Comparison of ENCODE assay signal across 28 cellular contexts in the genomic region with DNA sequence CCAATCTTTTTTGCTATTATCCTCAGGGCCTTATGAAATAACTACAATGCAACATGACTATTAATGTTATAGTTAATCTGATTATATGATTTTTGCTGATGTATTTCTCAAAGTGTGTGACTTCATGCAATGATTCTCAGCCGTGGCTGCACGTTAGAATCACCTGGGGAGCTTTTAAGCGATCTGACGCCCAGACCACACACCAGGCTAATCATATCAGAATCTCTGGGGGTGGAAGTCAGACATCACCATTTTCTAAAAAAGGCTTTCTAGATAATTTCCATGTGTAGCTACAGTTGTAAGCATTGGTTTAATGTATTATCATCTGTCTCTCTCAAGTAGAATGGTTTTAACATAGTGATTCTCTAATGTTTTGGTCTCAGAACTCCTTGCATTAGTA.
"Had no signal": no experiment of that assay in that cellular context is flagged by ENCODE, and none has a peak within 500 bp of the region (broad histone marks: within the 10 kb centered on the region; RNA-seq: fewer than 3 reads in every experiment).

No MANE protein-coding gene starts in this region.

- H3K36me3 ChIP-seq: adrenal gland, esophagus muscularis mucosa, left ventricle myocardium inferior, neutrophil, right lobe of liver, thoracic aorta, upper lobe of left lung, vagina had no signal

- H3K9me3 ChIP-seq: adrenal gland, body of pancreas, esophagus muscularis mucosa, left ventricle myocardium inferior, neutrophil, right lobe of liver, thoracic aorta, upper lobe of left lung, vagina had no signal

- H3K4me1 Mint-ChIP-seq: activated CD4-positive, alpha-beta memory T cell treated with anti-CD3 and anti-CD28 coated beads, Interleukin-2, amount 10 ng/mL, durations not matched to agents 7 days and 5 days had no signal

- H3K4me3 ChIP-seq: adrenal gland, body of pancreas, esophagus muscularis mucosa, left ventricle myocardium inferior, lung, right lobe of liver, thoracic aorta, upper lobe of left lung, vagina had no signal

- H3K9me3 Mint-ChIP-seq: activated CD4-positive, alpha-beta memory T cell treated with anti-CD3 and anti-CD28 coated beads, Interleukin-2, amount 10 ng/mL, durations not matched to agents 7 days and 5 days; activated CD4-positive, alpha-beta T cell treated with anti-CD3 and anti-CD28 coated beads, Interleukin-2, amount 10 ng/mL, durations not matched to agents 7 days and 5 days; activated naive CD4-positive, alpha-beta T cell treated with anti-CD3 and anti-CD28 coated beads for 36 hours; activated T-helper 1 cell treated with anti-CD3 and anti-CD28 coated beads, Interleukin-12 subunit alpha, Interleukin-12 subunit beta, Interleukin-2, Interleukin-4 antibody, amounts not matched to agents 30 ng/mL and 10 ng/mL and 1 ng/mL, durations not matched to agents 14 hours and 24 hours and 36 hours; nephron had no signal

- H3K27me3 ChIP-seq: adrenal gland, body of pancreas, esophagus muscularis mucosa, neutrophil, right lobe of liver, upper lobe of left lung, vagina had no signal

- H3K4me3 Mint-ChIP-seq: activated CD4-positive, alpha-beta memory T cell treated with anti-CD3 and anti-CD28 coated beads, Interleukin-2, amount 10 ng/mL, durations not matched to agents 7 days and 5 days; activated CD4-positive, alpha-beta T cell treated with anti-CD3 and anti-CD28 coated beads, Interleukin-2, amount 10 ng/mL, durations not matched to agents 7 days and 5 days; activated CD8-positive, alpha-beta memory T cell treated with anti-CD3 and anti-CD28 coated beads, Interleukin-2, amount 10 ng/mL, durations not matched to agents 7 days and 5 days; activated naive CD4-positive, alpha-beta T cell treated with anti-CD3 and anti-CD28 coated beads for 36 hours; activated naive CD8-positive, alpha-beta T cell treated with anti-CD3 and anti-CD28 coated beads for 36 hours; activated T-helper 1 cell treated with anti-CD3 and anti-CD28 coated beads, Interleukin-12 subunit alpha, Interleukin-12 subunit beta, Interleukin-2, Interleukin-4 antibody, amounts not matched to agents 30 ng/mL and 10 ng/mL and 1 ng/mL, durations not matched to agents 14 hours and 24 hours and 36 hours; nephron had no signal

- H3K27ac Mint-ChIP-seq: activated CD4-positive, alpha-beta memory T cell treated with anti-CD3 and anti-CD28 coated beads, Interleukin-2, amount 10 ng/mL, durations not matched to agents 7 days and 5 days; activated CD4-positive, alpha-beta T cell treated with anti-CD3 and anti-CD28 coated beads, Interleukin-2, amount 10 ng/mL, durations not matched to agents 7 days and 5 days; activated CD8-positive, alpha-beta memory T cell treated with anti-CD3 and anti-CD28 coated beads, Interleukin-2, amount 10 ng/mL, durations not matched to agents 7 days and 5 days; activated naive CD4-positive, alpha-beta T cell treated with anti-CD3 and anti-CD28 coated beads for 36 hours; activated naive CD8-positive, alpha-beta T cell treated with anti-CD3 and anti-CD28 coated beads for 36 hours; activated T-helper 1 cell treated with anti-CD3 and anti-CD28 coated beads, Interleukin-12 subunit alpha, Interleukin-12 subunit beta, Interleukin-2, Interleukin-4 antibody, amounts not matched to agents 30 ng/mL and 10 ng/mL and 1 ng/mL, durations not matched to agents 14 hours and 24 hours and 36 hours; nephron had no signal

- H3K4me1 ChIP-seq: body of pancreas had no signal

- DNase-seq: activated CD4-positive, alpha-beta memory T cell treated with anti-CD3 and anti-CD28 coated beads, Interleukin-2, amount 10 ng/mL, durations not matched to agents 7 days and 5 days; activated CD4-positive, alpha-beta T cell treated with anti-CD3 and anti-CD28 coated beads, Interleukin-2, amount 10 ng/mL, durations not matched to agents 7 days and 5 days; activated CD4-positive, CD25-positive, alpha-beta regulatory T cell treated with anti-CD3 and anti-CD28 coated beads, Interleukin-2, amount 50 U/mL, for 72 hours; activated CD8-positive, alpha-beta memory T cell treated with anti-CD3 and anti-CD28 coated beads, Interleukin-2, amount 10 ng/mL, durations not matched to agents 7 days and 5 days; activated effector memory CD4-positive, alpha-beta T cell treated with anti-CD3 and anti-CD28 coated beads, Interleukin-2, amount 50 U/mL, for 16 hours; activated naive CD4-positive, alpha-beta T cell treated with anti-CD3 and anti-CD28 coated beads for 36 hours; activated naive CD8-positive, alpha-beta T cell treated with anti-CD3 and anti-CD28 coated beads for 36 hours; activated T-cell treated with anti-CD3 and anti-CD28 coated beads for 4 hours; adrenal gland; aorta; body of pancreas; dermis blood vessel endothelial cell; effector CD4-positive, alpha-beta T cell; foreskin melanocyte; islet precursor cell; left ventricle myocardium inferior; right lobe of liver; small intestine; stimulated activated CD4-positive, alpha-beta T cell treated with anti-CD3 and anti-CD28 coated beads, Interleukin-1b, Interleukin-23, amount 100 ng/mL, for 48 hours; stimulated activated naive CD4-positive, alpha-beta T cell treated with Interleukin-2 at 50 U/mL for 16 hours; upper lobe of left lung had no signal

- H3K27ac ChIP-seq: adrenal gland, body of pancreas, esophagus muscularis mucosa, left ventricle myocardium inferior, neutrophil, right lobe of liver, thoracic aorta, upper lobe of left lung, vagina had no signal

- H3K36me3 Mint-ChIP-seq: activated CD8-positive, alpha-beta memory T cell treated with anti-CD3 and anti-CD28 coated beads, Interleukin-2, amount 10 ng/mL, durations not matched to agents 7 days and 5 days; activated naive CD8-positive, alpha-beta T cell treated with anti-CD3 and anti-CD28 coated beads for 36 hours had no signal

- ATAC-seq: activated CD8-positive, alpha-beta memory T cell treated with anti-CD3 and anti-CD28 coated beads, Interleukin-2, amount 10 ng/mL, durations not matched to agents 7 days and 5 days; body of pancreas; right lobe of liver had no signal
